Comparison of ENCODE assay signal across 1 cellular context in genomic region chr19:5686647-5687359, GRCh38.
TF ChIP-seq lines count a peak whose summit lies in the region.

No MANE protein-coding gene starts in this region.

TF ChIP-seq in liver, 16 proteins besides CTCF, POLR2A, EP300 and RAD21 (continued from another document):
- TF ChIP-seq ATF3 (IDR thresholded peaks at IDR 0.05): no peak
- TF ChIP-seq ZBTB33 (IDR thresholded peaks at IDR 0.05): no peak
